ENCODE assay signal across 18 cellular contexts in the genomic region with DNA sequence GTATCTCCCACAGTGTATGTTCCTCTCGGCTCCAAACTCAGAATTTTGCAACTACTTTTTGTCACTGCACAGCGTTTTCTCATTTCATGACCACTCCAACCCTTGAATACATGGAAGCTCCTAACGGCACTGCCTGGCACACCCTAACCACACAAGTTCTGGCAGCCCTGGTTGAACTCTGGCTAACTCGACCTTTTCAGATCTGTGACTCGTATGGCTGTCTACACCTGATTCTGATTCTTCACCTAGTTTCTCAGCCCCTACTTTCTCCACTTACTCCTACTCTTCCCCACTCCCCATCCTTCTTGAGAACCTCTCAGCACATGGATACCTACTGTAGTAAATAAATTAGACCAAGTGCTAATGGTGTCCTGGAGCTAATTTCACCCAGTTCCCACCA.
"Had no signal": no experiment of that assay in that cellular context is flagged by ENCODE, and none has a peak within 500 bp of the region (broad histone marks: within the 10 kb centered on the region; RNA-seq: fewer than 3 reads in every experiment).

No MANE protein-coding gene starts in this region.

- DNase-seq: activated CD4-positive, alpha-beta memory T cell treated with anti-CD3 and anti-CD28 coated beads, Interleukin-2, amount 10 ng/mL, durations not matched to agents 7 days and 5 days; activated CD4-positive, CD25-positive, alpha-beta regulatory T cell treated with anti-CD3 and anti-CD28 coated beads, Interleukin-2, amount 50 U/mL, for 72 hours; activated CD8-positive, alpha-beta memory T cell treated with anti-CD3 and anti-CD28 coated beads, Interleukin-2, amount 50 U/mL, for 4 hours; activated naive CD4-positive, alpha-beta T cell treated with Interleukin-2 at 50 U/mL for 16 hours; effector memory CD4-positive, alpha-beta T cell; foreskin melanocyte; kidney glomerular epithelial cell; mesendoderm; occipital lobe; stimulated activated CD4-positive, alpha-beta T cell treated with anti-CD3 and anti-CD28 coated beads, Interleukin-4, amount 100 ng/mL, for 24 hours; stimulated activated naive CD4-positive, alpha-beta T cell treated with Interleukin-2 at 50 U/mL for 16 hours; T-helper 9 cell; upper lobe of left lung had no signal

- H3K4me3 ChIP-seq: coronary artery, right atrium auricular region, upper lobe of left lung had no signal

- H3K4me3 Mint-ChIP-seq: activated CD4-positive, alpha-beta memory T cell treated with anti-CD3 and anti-CD28 coated beads, Interleukin-2, amount 10 ng/mL, durations not matched to agents 7 days and 5 days; central memory CD8-positive, alpha-beta T cell; nephron had no signal

- H3K27ac ChIP-seq: coronary artery, right atrium auricular region had no signal

- H3K36me3 ChIP-seq: right atrium auricular region, upper lobe of left lung had no signal

- H3K9me3 Mint-ChIP-seq: activated CD4-positive, alpha-beta memory T cell treated with anti-CD3 and anti-CD28 coated beads, Interleukin-2, amount 10 ng/mL, durations not matched to agents 7 days and 5 days; brain; central memory CD8-positive, alpha-beta T cell; nephron had no signal

- H3K9me3 ChIP-seq: right atrium auricular region, upper lobe of left lung had no signal

- H3K27ac Mint-ChIP-seq: activated CD4-positive, alpha-beta memory T cell treated with anti-CD3 and anti-CD28 coated beads, Interleukin-2, amount 10 ng/mL, durations not matched to agents 7 days and 5 days had no signal

- H3K27me3 Mint-ChIP-seq: activated CD4-positive, alpha-beta memory T cell treated with anti-CD3 and anti-CD28 coated beads, Interleukin-2, amount 10 ng/mL, durations not matched to agents 7 days and 5 days; brain; central memory CD8-positive, alpha-beta T cell had no signal

- H3K27me3 ChIP-seq: right atrium auricular region, upper lobe of left lung had no signal
